Comparison of ENCODE assay signal across 3 cellular contexts in the genomic region with DNA sequence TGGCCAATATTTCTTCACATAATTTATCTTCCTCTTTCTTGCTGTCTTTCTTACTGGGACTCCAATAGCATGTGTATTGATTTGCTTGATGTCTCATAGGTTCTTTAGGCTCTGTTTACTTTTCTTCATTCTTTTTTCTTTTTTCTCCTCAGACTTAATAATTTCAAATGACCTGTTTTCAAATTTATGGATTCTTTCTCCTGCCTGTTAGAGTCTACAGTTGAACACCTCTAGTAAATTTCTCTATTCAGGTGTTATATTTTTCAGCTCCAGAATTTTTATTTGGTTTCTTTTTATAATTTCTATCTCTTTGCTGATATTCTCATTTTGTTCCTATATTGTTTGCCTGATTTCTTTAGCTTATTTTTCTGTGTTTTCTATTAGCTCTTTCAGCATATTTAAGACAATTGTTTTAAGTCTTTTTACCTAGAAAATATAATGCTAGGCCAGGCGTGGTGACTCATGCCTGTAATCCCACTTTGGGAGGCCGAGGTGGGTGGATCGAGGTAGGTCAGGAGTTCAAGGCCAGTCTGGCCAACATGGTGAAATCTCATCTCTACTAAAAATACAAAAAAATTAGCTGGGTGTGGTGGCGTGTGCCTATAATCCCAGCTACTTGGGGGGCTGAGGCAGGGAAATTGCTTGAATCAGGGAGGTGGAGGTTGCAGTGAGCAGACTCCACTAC.
TF ChIP-seq lines count a peak whose summit lies in the region.

No MANE protein-coding gene starts in this region.

TF ChIP-seq in HepG2, 621 proteins besides CTCF, POLR2A, EP300 and RAD21 (continues in another document):
- peak; percentile 21; the same call in 1 of the 2 replicates for TF ChIP-seq BCL6 (CRISPR knock-in tag; IDR thresholded peaks at IDR 0.05)
- no peak for TF ChIP-seq ZNF724P (CRISPR knock-in tag; IDR thresholded peaks at IDR 0.05; ENCODE audit: borderline replicate concordance)
- TF ChIP-seq FOSL2 (CRISPR knock-in tag; IDR thresholded peaks at IDR 0.05) = peak; percentile 88
- peak; percentile 66 for TF ChIP-seq RARA (CRISPR knock-in tag; IDR thresholded peaks at IDR 0.05)
- TF ChIP-seq EED (CRISPR knock-in tag; IDR thresholded peaks at IDR 0.05) = no peak
- no peak for TF ChIP-seq ZNF720 (CRISPR knock-in tag; IDR thresholded peaks at IDR 0.05)
- TF ChIP-seq ZFP36L1 (CRISPR knock-in tag; IDR thresholded peaks at IDR 0.05) = no peak
- no peak for TF ChIP-seq ZNF12 (CRISPR knock-in tag; IDR thresholded peaks at IDR 0.05)
- TF ChIP-seq, protein P1, sequence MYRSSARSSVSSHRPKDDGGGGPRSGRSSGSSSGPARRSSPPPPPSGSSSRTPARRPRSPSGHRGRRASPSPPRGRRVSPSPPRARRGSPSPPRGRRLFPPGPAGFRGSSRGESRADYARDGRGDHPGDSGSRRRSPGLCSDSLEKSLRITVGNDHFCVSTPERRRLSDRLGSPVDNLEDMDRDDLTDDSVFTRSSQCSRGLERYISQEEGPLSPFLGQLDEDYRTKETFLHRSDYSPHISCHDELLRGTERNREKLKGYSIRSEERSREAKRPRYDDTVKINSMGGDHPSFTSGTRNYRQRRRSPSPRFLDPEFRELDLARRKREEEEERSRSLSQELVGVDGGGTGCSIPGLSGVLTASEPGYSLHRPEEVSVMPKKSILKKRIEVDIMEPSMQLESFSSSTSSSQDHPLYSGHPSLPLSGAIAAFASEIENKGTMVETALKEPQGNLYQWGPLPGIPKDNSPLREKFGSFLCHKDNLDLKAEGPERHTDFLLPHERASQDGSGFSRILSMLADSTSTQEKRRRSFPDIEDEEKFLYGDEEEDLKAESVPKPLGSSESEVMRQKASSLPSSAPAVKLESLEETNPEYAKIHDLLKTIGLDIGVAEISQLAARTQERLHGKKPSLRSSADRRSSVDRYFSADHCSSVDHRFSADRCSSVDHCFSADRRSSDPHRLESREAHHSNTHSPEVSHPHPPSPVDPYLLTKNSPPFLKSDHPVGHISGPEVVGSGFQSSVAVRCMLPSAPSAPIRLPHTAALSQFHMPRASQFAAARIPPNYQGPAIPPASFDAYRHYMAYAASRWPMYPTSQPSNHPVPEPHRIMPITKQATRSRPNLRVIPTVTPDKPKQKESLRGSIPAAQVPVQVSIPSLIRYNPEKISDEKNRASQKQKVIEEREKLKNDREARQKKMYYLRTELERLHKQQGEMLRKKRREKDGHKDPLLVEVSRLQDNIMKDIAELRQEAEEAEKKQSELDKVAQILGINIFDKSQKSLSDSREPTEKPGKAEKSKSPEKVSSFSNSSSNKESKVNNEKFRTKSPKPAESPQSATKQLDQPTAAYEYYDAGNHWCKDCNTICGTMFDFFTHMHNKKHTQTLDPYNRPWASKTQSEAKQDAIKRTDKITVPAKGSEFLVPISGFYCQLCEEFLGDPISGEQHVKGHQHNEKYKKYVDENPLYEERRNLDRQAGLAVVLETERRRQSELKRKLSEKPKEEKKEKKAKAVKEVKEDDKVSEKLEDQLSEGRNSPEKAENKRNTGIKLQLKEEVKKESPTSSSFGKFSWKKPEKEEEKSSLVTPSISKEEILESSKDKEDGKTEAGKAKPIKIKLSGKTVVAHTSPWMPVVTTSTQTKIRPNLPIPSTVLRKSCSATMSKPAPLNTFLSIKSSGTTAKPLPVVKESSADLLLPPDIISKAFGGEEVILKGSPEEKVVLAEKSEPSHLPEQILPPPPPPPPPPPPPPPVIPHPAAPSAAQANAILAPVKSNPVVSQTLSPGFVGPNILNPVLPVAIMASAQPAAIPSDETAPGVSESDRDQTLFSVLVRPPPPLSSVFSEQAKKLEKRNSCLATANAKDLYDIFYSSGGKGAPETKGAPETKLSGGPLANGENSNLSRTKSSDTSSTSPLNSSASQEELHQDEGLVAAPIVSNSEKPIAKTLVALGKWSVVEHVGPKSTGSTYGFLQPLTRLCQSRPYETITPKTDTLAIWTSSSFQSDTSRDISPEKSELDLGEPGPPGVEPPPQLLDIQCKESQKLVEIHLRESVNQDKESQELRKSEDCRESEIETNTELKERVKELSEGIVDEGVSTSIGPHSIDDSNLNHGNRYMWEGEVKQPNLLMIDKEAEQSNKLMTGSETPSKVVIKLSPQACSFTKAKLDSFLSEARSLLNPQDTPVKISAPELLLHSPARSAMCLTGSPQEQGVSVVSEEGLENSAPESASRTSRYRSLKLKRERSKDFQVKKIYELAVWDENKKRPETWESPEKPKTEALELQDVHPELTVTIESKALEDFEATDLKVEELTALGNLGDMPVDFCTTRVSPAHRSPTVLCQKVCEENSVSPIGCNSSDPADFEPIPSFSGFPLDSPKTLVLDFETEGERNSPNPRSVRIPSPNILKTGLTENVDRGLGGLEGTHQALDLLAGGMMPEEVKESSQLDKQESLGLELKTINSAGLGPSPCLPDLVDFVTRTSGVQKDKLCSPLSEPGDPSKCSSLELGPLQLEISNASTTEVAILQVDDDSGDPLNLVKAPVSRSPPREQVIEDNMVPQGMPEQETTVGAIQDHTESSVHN (CRISPR knock-in tag; IDR thresholded peaks at IDR 0.05) = no peak

TF ChIP-seq in HEK293, 187 proteins besides CTCF, POLR2A, EP300 and RAD21:
- TF ChIP-seq, protein P2, sequence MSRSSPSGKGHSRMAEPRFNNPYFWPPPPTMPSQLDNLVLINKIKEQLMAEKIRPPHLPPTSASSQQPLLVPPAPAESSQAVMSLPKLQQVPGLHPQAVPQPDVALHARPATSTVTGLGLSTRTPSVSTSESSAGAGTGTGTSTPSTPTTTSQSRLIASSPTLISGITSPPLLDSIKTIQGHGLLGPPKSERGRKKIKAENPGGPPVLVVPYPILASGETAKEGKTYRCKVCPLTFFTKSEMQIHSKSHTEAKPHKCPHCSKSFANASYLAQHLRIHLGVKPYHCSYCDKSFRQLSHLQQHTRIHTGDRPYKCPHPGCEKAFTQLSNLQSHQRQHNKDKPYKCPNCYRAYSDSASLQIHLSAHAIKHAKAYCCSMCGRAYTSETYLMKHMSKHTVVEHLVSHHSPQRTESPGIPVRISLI (tag by site-specific recombination; IDR thresholded peaks at IDR 0.05) = no peak
- peak; percentile 47 for TF ChIP-seq SETDB1 (IDR thresholded peaks at IDR 0.05; ENCODE audit: insufficient read length, low read length)

TF ChIP-seq in K562, 482 proteins besides CTCF, POLR2A, EP300 and RAD21:
- TF ChIP-seq TRIM28 (IDR thresholded peaks at IDR 0.05) (peak; percentile 61; the same call in 1 of the 2 replicates), YY1 (IDR thresholded peaks at IDR 0.05; ENCODE audit: borderline replicate concordance in 1 of 3, control insufficient read depth in 1 of 3, extremely low read depth in 1 of 3, insufficient read depth in 3 of 3, insufficient read length in 1 of 3, insufficient replicate concordance in 2 of 3, low read depth in 1 of 3, low read length in 2 of 3) (no peak)
